Comparison of ENCODE assay signal across 23 cellular contexts in genomic region chr3:4805662-4806061, GRCh38.
DNase-seq lines count a peak whose midpoint lies in the region; ATAC-seq and TF ChIP-seq lines count a peak whose summit lies in the region.
"Had no signal": no experiment of that assay in that cellular context is flagged by ENCODE, and none has a peak within 500 bp of the region (broad histone marks: within the 10 kb centered on the region; RNA-seq: fewer than 3 reads in every experiment).

No MANE protein-coding gene starts in this region.

- no peak overlapping the region for H3K4me3 ChIP-seq in GM12865 (ENCODE audit: low read depth, low read length)
- H3K4me3 ChIP-seq: A549; BLaER1 treated with 17β-estradiol and CSF1 and Interleukin-3, amounts not matched to agents 10 nM and 100 nM; GM23248; right lobe of liver; upper lobe of right lung had no signal

- H3K9me3 Mint-ChIP-seq in activated CD4-positive, alpha-beta T cell treated with anti-CD3 and anti-CD28 coated beads, Interleukin-2, amount 10 ng/mL, durations not matched to agents 24 days and 14 days = peaks cover 11% of the 10 kb centered on the region
- H3K9me3 Mint-ChIP-seq in activated T-helper 1 cell treated with anti-CD3 and anti-CD28 coated beads, Interleukin-12 subunit alpha, Interleukin-12 subunit beta, Interleukin-2, Interleukin-4 antibody, amounts not matched to agents 30 ng/mL and 10 ng/mL and 1 ng/mL, durations not matched to agents 14 hours and 24 hours and 36 hours = peaks cover 4% of the 10 kb centered on the region
- H3K9me3 Mint-ChIP-seq in nephron progenitor cell = no peaks in the 10 kb centered on the region
- H3K9me3 Mint-ChIP-seq: brain, mesothelial cell of epicardium had no signal

- peak overlapping the region; percentile 3 for H3K4me3 Mint-ChIP-seq in activated CD4-positive, alpha-beta T cell treated with anti-CD3 and anti-CD28 coated beads, Interleukin-2, amount 10 ng/mL, durations not matched to agents 24 days and 14 days
- peak overlapping the region; percentile 9 for H3K4me3 Mint-ChIP-seq in activated T-helper 1 cell treated with anti-CD3 and anti-CD28 coated beads, Interleukin-12 subunit alpha, Interleukin-12 subunit beta, Interleukin-2, Interleukin-4 antibody, amounts not matched to agents 30 ng/mL and 10 ng/mL and 1 ng/mL, durations not matched to agents 14 hours and 24 hours and 36 hours
- H3K4me3 Mint-ChIP-seq in nephron progenitor cell = no peak overlapping the region
- H3K4me3 Mint-ChIP-seq: brain, mesothelial cell of epicardium had no signal

- DNase-seq in activated CD4-positive, alpha-beta T cell treated with anti-CD3 and anti-CD28 coated beads, Interleukin-2, amount 10 ng/mL, durations not matched to agents 24 days and 14 days = peak; percentile 65
- DNase-seq in activated CD4-positive, alpha-beta T cell treated with anti-CD3 and anti-CD28 coated beads, Interleukin-2, amount 50 U/mL, for 4 hours = no peak
- DNase-seq in GM12865 (ENCODE audit: low read depth) = peak; percentile 30
- no peak for DNase-seq in activated T-helper 1 cell treated with anti-CD3 and anti-CD28 coated beads, Interleukin-12 subunit alpha, Interleukin-12 subunit beta, Interleukin-2, Interleukin-4 antibody, amounts not matched to agents 30 ng/mL and 10 ng/mL and 1 ng/mL, durations not matched to agents 14 hours and 24 hours and 36 hours (ENCODE audit: low spot score)
- DNase-seq in nephron progenitor cell = no peak
- DNase-seq in NCI-H146 treated with DMSO at 0.1 percent for 48 hours (lab: John Stamatoyannopoulos, UW; ENCODE audit: unreplicated experiment) = no peak
- DNase-seq in NAMALWA (ENCODE audit: low spot score) = no peak
- DNase-seq: activated gamma-delta T cell treated with Interleukin-2 at 50 U/mL for 16 hours, DMS153, foreskin melanocyte, GM23248, KBM-7, left cardiac atrium, NCI-H2107, NCI-H526, right lobe of liver, SIG-M5, upper lobe of right lung had no signal

- no peak for ATAC-seq in GM21390 (IDR thresholded peaks at IDR 0.05; ENCODE audit: unreplicated experiment)
- ATAC-seq: A549, left cardiac atrium, right lobe of liver, upper lobe of right lung had no signal

- H3K4me1 Mint-ChIP-seq in activated CD4-positive, alpha-beta T cell treated with anti-CD3 and anti-CD28 coated beads, Interleukin-2, amount 10 ng/mL, durations not matched to agents 24 days and 14 days = peaks cover 56% of the 10 kb centered on the region
- peaks cover 67% of the 10 kb centered on the region for H3K4me1 Mint-ChIP-seq in activated T-helper 1 cell treated with anti-CD3 and anti-CD28 coated beads, Interleukin-12 subunit alpha, Interleukin-12 subunit beta, Interleukin-2, Interleukin-4 antibody, amounts not matched to agents 30 ng/mL and 10 ng/mL and 1 ng/mL, durations not matched to agents 14 hours and 24 hours and 36 hours (ENCODE audit: low read depth)
- no peaks in the 10 kb centered on the region for H3K4me1 Mint-ChIP-seq in nephron progenitor cell
- H3K4me1 Mint-ChIP-seq: mesothelial cell of epicardium had no signal

- no peak for TF ChIP-seq CTCF in GM12865 (IDR thresholded peaks at IDR 0.05; ENCODE audit: insufficient read depth, low read depth, low read length, missing control alignments)
- TF ChIP-seq CTCF in nephron progenitor cell (IDR thresholded peaks at IDR 0.05) = no peak

- intact Hi-C loops in activated CD4-positive, alpha-beta T cell treated with anti-CD3 and anti-CD28 coated beads, Interleukin-2, amount 10 ng/mL, durations not matched to agents 24 days and 14 days (cut with micrococcal nuclease) = loop anchor here (1.0 to 2.0 kb wide), 6 partner anchors 17 to 172 kb away; no protein-coding TSS in a partner anchor
- intact Hi-C loops in activated T-helper 1 cell treated with anti-CD3 and anti-CD28 coated beads, Interleukin-12 subunit alpha, Interleukin-12 subunit beta, Interleukin-2, Interleukin-4 antibody, amounts not matched to agents 30 ng/mL and 10 ng/mL and 1 ng/mL, durations not matched to agents 14 hours and 24 hours and 36 hours (cut with micrococcal nuclease) = loop anchor here (1.0 kb wide), 10 partner anchors 15 to 389 kb away; no protein-coding TSS in a partner anchor

- peaks cover 83% of the 10 kb centered on the region for H3K36me3 Mint-ChIP-seq in activated CD4-positive, alpha-beta T cell treated with anti-CD3 and anti-CD28 coated beads, Interleukin-2, amount 10 ng/mL, durations not matched to agents 24 days and 14 days (ENCODE audit: low read depth)
- H3K36me3 Mint-ChIP-seq in activated T-helper 1 cell treated with anti-CD3 and anti-CD28 coated beads, Interleukin-12 subunit alpha, Interleukin-12 subunit beta, Interleukin-2, Interleukin-4 antibody, amounts not matched to agents 30 ng/mL and 10 ng/mL and 1 ng/mL, durations not matched to agents 14 hours and 24 hours and 36 hours (ENCODE audit: low read depth) = peaks cover 76% of the 10 kb centered on the region
- H3K36me3 Mint-ChIP-seq in nephron progenitor cell (ENCODE audit: low read depth) = peaks cover 94% of the 10 kb centered on the region

- H3K27ac Mint-ChIP-seq in activated CD4-positive, alpha-beta T cell treated with anti-CD3 and anti-CD28 coated beads, Interleukin-2, amount 10 ng/mL, durations not matched to agents 24 days and 14 days = peak overlapping the region; percentile 50
- H3K27ac Mint-ChIP-seq in activated T-helper 1 cell treated with anti-CD3 and anti-CD28 coated beads, Interleukin-12 subunit alpha, Interleukin-12 subunit beta, Interleukin-2, Interleukin-4 antibody, amounts not matched to agents 30 ng/mL and 10 ng/mL and 1 ng/mL, durations not matched to agents 14 hours and 24 hours and 36 hours = peak overlapping the region; percentile 76
- peak overlapping the region; percentile 9 for H3K27ac Mint-ChIP-seq in nephron progenitor cell
- H3K27ac Mint-ChIP-seq: brain, mesothelial cell of epicardium had no signal

- H3K27me3 Mint-ChIP-seq in activated CD4-positive, alpha-beta T cell treated with anti-CD3 and anti-CD28 coated beads, Interleukin-2, amount 10 ng/mL, durations not matched to agents 24 days and 14 days = no peaks in the 10 kb centered on the region
- no peaks in the 10 kb centered on the region for H3K27me3 Mint-ChIP-seq in activated T-helper 1 cell treated with anti-CD3 and anti-CD28 coated beads, Interleukin-12 subunit alpha, Interleukin-12 subunit beta, Interleukin-2, Interleukin-4 antibody, amounts not matched to agents 30 ng/mL and 10 ng/mL and 1 ng/mL, durations not matched to agents 14 hours and 24 hours and 36 hours (ENCODE audit: insufficient read depth)
- H3K27me3 Mint-ChIP-seq in nephron progenitor cell (ENCODE audit: low read depth, poor library complexity) = no peaks in the 10 kb centered on the region
- H3K27me3 Mint-ChIP-seq: brain had no signal

Comparison
In these comparisons a context has a peak if more than half of its experiments do, and no peak if none do; other contexts are left out.
1. DNase-seq: peak in activated CD4-positive, alpha-beta T cell treated with anti-CD3 and anti-CD28 coated beads, Interleukin-2, amount 10 ng/mL, durations not matched to agents 24 days and 14 days (single experiment) and GM12865 (single experiment); none in activated CD4-positive, alpha-beta T cell treated with anti-CD3 and anti-CD28 coated beads, Interleukin-2, amount 50 U/mL, for 4 hours (0 of 2), activated T-helper 1 cell treated with anti-CD3 and anti-CD28 coated beads, Interleukin-12 subunit alpha, Interleukin-12 subunit beta, Interleukin-2, Interleukin-4 antibody, amounts not matched to agents 30 ng/mL and 10 ng/mL and 1 ng/mL, durations not matched to agents 14 hours and 24 hours and 36 hours (single experiment), nephron progenitor cell (single experiment), NCI-H146 treated with DMSO at 0.1 percent for 48 hours (single experiment) and NAMALWA (single experiment).
2. H3K27ac Mint-ChIP-seq: peak in every context shown above with its lines; median percentile 76 in activated T-helper 1 cell treated with anti-CD3 and anti-CD28 coated beads, Interleukin-12 subunit alpha, Interleukin-12 subunit beta, Interleukin-2, Interleukin-4 antibody, amounts not matched to agents 30 ng/mL and 10 ng/mL and 1 ng/mL, durations not matched to agents 14 hours and 24 hours and 36 hours; 50 in activated CD4-positive, alpha-beta T cell treated with anti-CD3 and anti-CD28 coated beads, Interleukin-2, amount 10 ng/mL, durations not matched to agents 24 days and 14 days; 9 in nephron progenitor cell.